ENCODE assay signal across 8 cellular contexts in genomic region chr3:151227438-151228290, GRCh38. TPM values are rescaled to one million over a fixed set of nuclear protein-coding genes. Genes with fewer than 3 reads are reported as not detected.
A peak's percentile ranks its signal among the peaks of the same experiment; 100 is the strongest.
DNase-seq lines count a peak whose midpoint lies in the region; ATAC-seq and TF ChIP-seq lines count a peak whose summit lies in the region.

No MANE protein-coding gene starts in this region.

- H3K27ac Mint-ChIP-seq in osteocyte (ENCODE audit: unreplicated experiment) = peak overlapping the region; percentile 82

- H3K4me3 Mint-ChIP-seq in osteocyte (ENCODE audit: unreplicated experiment) = no peak overlapping the region

- TF ChIP-seq POLR2A in gastroesophageal sphincter (IDR thresholded peaks at IDR 0.05) = no peak

- H3K9me3 ChIP-seq in SJSA1 (replicated peaks) (no peaks in the 10 kb centered on the region), gastroesophageal sphincter (no peaks in the 10 kb centered on the region), thoracic aorta (no peaks in the 10 kb centered on the region)

- H3K36me3 ChIP-seq in SJSA1 = no peaks in the 10 kb centered on the region
- H3K36me3 ChIP-seq in gastroesophageal sphincter = no peaks in the 10 kb centered on the region
- H3K36me3 ChIP-seq in thoracic aorta = no peaks in the 10 kb centered on the region

- H3K4me3 ChIP-seq in SJSA1 = no peak overlapping the region
- no peak overlapping the region for H3K4me3 ChIP-seq in gastroesophageal sphincter
- H3K4me3 ChIP-seq in thoracic aorta = no peak overlapping the region

- ATAC-seq in GM21447 (IDR thresholded peaks at IDR 0.05; ENCODE audit: unreplicated experiment) = peak; percentile 79
- peak; percentile 76 for ATAC-seq in gastroesophageal sphincter
- ATAC-seq in thoracic aorta (ENCODE audit: insufficient number of reproducible peaks, low FRiP score, low read depth) = peak; percentile 68

- DNase-seq in DMS79 treated with DMSO at 0.1 percent for 48 hours (lab: John Stamatoyannopoulos, UW) (peak; percentile 43), HT1080 (ENCODE audit: low read depth) (peak; percentile 86), SJSA1 (ENCODE audit: low read depth in 1 of 2, low spot score in 2 of 2) (peak; percentile 68 to 77), osteocyte (ENCODE audit: extremely low spot score, unreplicated experiment) (no peak), thoracic aorta (ENCODE audit: low spot score) (no peak)
- DNase-seq in activated naive CD4-positive, alpha-beta T cell (lab: John Stamatoyannopoulos, UW) = peak; percentile 15 to 58 (median 50)

- no peak for TF ChIP-seq EP300 in gastroesophageal sphincter (IDR thresholded peaks at IDR 0.05)

- no peaks in the 10 kb centered on the region for H3K27me3 Mint-ChIP-seq in osteocyte (ENCODE audit: unreplicated experiment)

- H3K27ac ChIP-seq in SJSA1 = peak overlapping the region; percentile 58
- peak overlapping the region in 3 of 4 donors; percentile 57 to 74 (median 63) for H3K27ac ChIP-seq in gastroesophageal sphincter
- no peak overlapping the region for H3K27ac ChIP-seq in thoracic aorta

- WGBS in gastroesophageal sphincter (ENCODE audit: low coverage in 1 of 2), 2 donors = 43 to 58% methylated on average over 5 of the region's 9 CpGs

- H3K9me3 Mint-ChIP-seq in osteocyte (ENCODE audit: unreplicated experiment) = no peaks in the 10 kb centered on the region

- H3K4me1 ChIP-seq in SJSA1 (replicated peaks) (peaks cover 22% of the 10 kb centered on the region), gastroesophageal sphincter (peaks cover 8 to 61% (median 14%) of the 10 kb centered on the region in 3 donors), thoracic aorta (ENCODE audit: control insufficient read depth in 1 of 2, low read depth in 2 of 2) (peaks cover 5 to 14% of the 10 kb centered on the region in 2 donors)

- no peaks in the 10 kb centered on the region for H3K36me3 Mint-ChIP-seq in osteocyte (ENCODE audit: unreplicated experiment)

- peak; percentile 89 to 93 (median 92) for TF ChIP-seq CTCF in gastroesophageal sphincter (IDR thresholded peaks at IDR 0.05)
- TF ChIP-seq CTCF in osteocyte (IDR thresholded peaks at IDR 0.05) = peak; percentile 98
- TF ChIP-seq CTCF in thoracic aorta (IDR thresholded peaks at IDR 0.05) = peak; percentile 87

- H3K4me1 Mint-ChIP-seq in osteocyte (ENCODE audit: unreplicated experiment) = peaks cover 36% of the 10 kb centered on the region

- H3K27me3 ChIP-seq in SJSA1 (replicated peaks) = no peaks in the 10 kb centered on the region
- no peaks in the 10 kb centered on the region for H3K27me3 ChIP-seq in gastroesophageal sphincter
- no peaks in the 10 kb centered on the region for H3K27me3 ChIP-seq in thoracic aorta (replicated peaks; ENCODE audit: insufficient read depth)

RNA-seq across cellular contexts. Expression of gene GPR171, which starts 24.6 kb away (rescaled TPM):
- not detected in 2 replicates for total RNA-seq in HT1080 (2014; rRNA removed; shearing (Covaris generic))
- polyA plus RNA-seq in HT1080 (2015; cell fraction: cytosol; rRNA removed) = not detected in 2 replicates
- not detected in 2 replicates for polyA plus RNA-seq in HT1080 (2015; cell fraction: nucleus; rRNA removed)
- not detected in 2 replicates for total RNA-seq in SJSA1 (2014; rRNA removed; shearing (Covaris generic))
- 1 to 10 TPM in 2 of 4 donors, under 1 TPM in 2; 0.31 to 4.3 (median 1.2) TPM for total RNA-seq in gastroesophageal sphincter
- total RNA-seq in osteocyte = not detected in 2 replicates
- total RNA-seq in thoracic aorta = 1 to 10 TPM in 1 of 2 donors, not detected in 1; 7.0 TPM

RNA-seq across cellular contexts. Expression of gene P2RY14, which starts 50.7 kb away (rescaled TPM):
- total RNA-seq in HT1080 (2014; rRNA removed; shearing (Covaris generic)) = not detected in 2 replicates
- polyA plus RNA-seq in HT1080 (2015; cell fraction: cytosol; rRNA removed) = not detected in 2 replicates
- polyA plus RNA-seq in HT1080 (2015; cell fraction: nucleus; rRNA removed) = not detected in 2 replicates
- not detected in 2 replicates for total RNA-seq in SJSA1 (2014; rRNA removed; shearing (Covaris generic))
- total RNA-seq in gastroesophageal sphincter = 10 to 100 TPM in 3 of 4 donors, 1 to 10 TPM in 1; 1.8 to 90.5 (median 16.2) TPM
- not detected in 2 replicates for total RNA-seq in osteocyte
- total RNA-seq in thoracic aorta = 1 to 10 TPM; 2.5 to 4.3 TPM

Comparison
In these comparisons a context has a peak if more than half of its experiments do, and no peak if none do; other contexts are left out.
1. DNase-seq: peak in DMS79 treated with DMSO at 0.1 percent for 48 hours (single experiment), HT1080 (single experiment), SJSA1 (2 of 2) and activated naive CD4-positive, alpha-beta T cell (4 of 4); none in osteocyte (single experiment) and thoracic aorta (single experiment).
2. H3K27ac ChIP-seq: peak in SJSA1 (single experiment) and gastroesophageal sphincter (3 of 4); none in thoracic aorta (0 of 2).
3. Peak in every context shown above with its lines, with median percentiles within 50 percentile points of each other: ATAC-seq and CTCF ChIP-seq.